ENCODE assay signal across 9 cellular contexts in the genomic region with DNA sequence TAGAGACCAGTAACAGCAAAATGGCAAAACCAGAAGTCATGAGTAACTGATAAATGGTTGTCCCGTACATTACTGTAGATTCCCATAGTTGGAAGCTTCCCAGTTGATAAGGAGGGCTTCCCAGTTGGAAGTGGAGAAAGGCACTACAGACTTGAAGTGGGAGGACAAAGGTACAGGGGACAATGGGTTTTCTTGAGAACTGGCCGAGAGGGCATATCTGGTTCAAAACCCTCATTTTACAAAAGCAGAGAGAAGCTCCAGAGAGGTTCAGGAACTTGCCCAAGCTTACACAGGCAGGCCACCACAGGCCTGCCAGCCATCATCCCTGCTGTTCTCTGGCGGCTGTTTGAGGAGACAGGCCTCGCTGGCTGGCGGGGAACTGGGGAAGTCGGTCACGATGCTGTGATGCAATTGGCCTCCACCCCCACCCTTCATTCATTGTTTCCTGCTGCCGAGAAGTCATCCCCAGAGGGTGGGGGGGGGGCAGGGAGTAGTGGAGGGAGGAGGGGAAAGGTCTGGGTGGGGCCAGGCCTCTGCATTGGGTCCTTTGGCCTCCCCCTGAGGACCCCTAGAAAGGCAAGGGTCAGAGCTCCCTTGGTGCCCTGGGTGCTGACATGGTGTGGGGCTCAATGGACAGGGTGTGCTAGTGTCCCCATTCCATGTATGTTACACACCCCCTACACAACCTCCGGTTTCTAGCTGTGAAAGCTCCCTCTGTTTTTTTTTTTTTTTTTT. TPM values are rescaled to one million over a fixed set of nuclear protein-coding genes. Genes with fewer than 3 reads are reported as not detected.
DNase-seq lines count a peak whose midpoint lies in the region; ATAC-seq, FAIRE-seq and TF ChIP-seq lines count a peak whose summit lies in the region.
"Had no signal": no experiment of that assay in that cellular context is flagged by ENCODE, and none has a peak within 500 bp of the region (broad histone marks: within the 10 kb centered on the region; RNA-seq: fewer than 3 reads in every experiment).

No MANE protein-coding gene starts in this region.

- H3K27me3 ChIP-seq in effector memory CD4-positive, alpha-beta T cell (replicated peaks; ENCODE audit: control insufficient read depth, insufficient read depth, low read length, poor library complexity, severe bottlenecking): no peaks in the 10 kb centered on the region
- H3K27me3 ChIP-seq in mononuclear cell (ENCODE audit: insufficient read depth, low read length): no peaks in the 10 kb centered on the region

- H3K4me3 ChIP-seq in effector memory CD4-positive, alpha-beta T cell (ENCODE audit: insufficient read depth, low read depth, low read length, poor library complexity, severe bottlenecking): peak overlapping the region; percentile 36
- peak overlapping the region; percentile 27 for H3K4me3 ChIP-seq in mononuclear cell (ENCODE audit: low read length)

- H3K36me3 Mint-ChIP-seq in activated CD4-positive, alpha-beta memory T cell treated with anti-CD3 and anti-CD28 coated beads, Interleukin-2, amount 10 ng/mL, durations not matched to agents 7 days and 5 days (ENCODE audit: low read depth): peaks cover 61% of the 10 kb centered on the region

- no peaks in the 10 kb centered on the region for H3K9me3 Mint-ChIP-seq in activated CD4-positive, alpha-beta memory T cell treated with anti-CD3 and anti-CD28 coated beads, Interleukin-2, amount 10 ng/mL, durations not matched to agents 7 days and 5 days

- peaks cover 16% of the 10 kb centered on the region for H3K36me3 ChIP-seq in effector memory CD4-positive, alpha-beta T cell (ENCODE audit: control insufficient read depth, insufficient read depth, low read length)

- no peaks in the 10 kb centered on the region for H3K9me3 ChIP-seq in effector memory CD4-positive, alpha-beta T cell (ENCODE audit: control insufficient read depth, low read length)
- H3K9me3 ChIP-seq in mononuclear cell (ENCODE audit: low read depth, low read length): no peaks in the 10 kb centered on the region

- peak overlapping the region; percentile 86 for H3K27ac ChIP-seq in effector memory CD4-positive, alpha-beta T cell (ENCODE audit: insufficient read depth, low read length, poor library complexity, severe bottlenecking)

- peak; percentile 2 for ATAC-seq in stimulated activated naive CD8-positive, alpha-beta T cell treated with anti-CD3 and anti-CD28 coated beads, Interleukin-15, Interleukin-2, amounts not matched to agents 100 U/mL and 50 U/mL, for 24 hours
- ATAC-seq in GM19023 (IDR thresholded peaks at IDR 0.05; ENCODE audit: unreplicated experiment): no peak
- ATAC-seq: HCT116 had no signal

- no peak for FAIRE-seq in D721Med (lab: Jason Lieb, UNC)

- H3K27ac Mint-ChIP-seq in activated CD4-positive, alpha-beta memory T cell treated with anti-CD3 and anti-CD28 coated beads, Interleukin-2, amount 10 ng/mL, durations not matched to agents 7 days and 5 days: peak overlapping the region; percentile 98

- no peak for TF ChIP-seq CTCF in D721Med (IDR thresholded peaks at IDR 0.05; ENCODE audit: insufficient read depth, missing control alignments)

- H3K27me3 Mint-ChIP-seq in activated CD4-positive, alpha-beta memory T cell treated with anti-CD3 and anti-CD28 coated beads, Interleukin-2, amount 10 ng/mL, durations not matched to agents 7 days and 5 days: no peaks in the 10 kb centered on the region

- CTCF ChIA-PET in activated CD4-positive, alpha-beta memory T cell treated with anti-CD3 and anti-CD28 coated beads, Interleukin-2, amount 10 ng/mL, durations not matched to agents 7 days and 5 days (lab: Charles Lee): interaction anchor here (0.9 to 4.4 kb wide), 9 partner anchors 12 to 147 kb away, joined by 3 to 32 read pairs (median 6); no protein-coding TSS in a partner anchor

- DNase-seq in C1 segment of cervical spinal cord (lab: John Stamatoyannopoulos, UW) (peak in 13 of 14 donors; percentile 17 to 95 (median 74)), Kasumi-1 (lab: John Stamatoyannopoulos, UW) (peak; percentile 94 to 96), D721Med (ENCODE audit: insufficient read length, low spot score) (no peak)
- DNase-seq in activated CD4-positive, alpha-beta memory T cell treated with anti-CD3 and anti-CD28 coated beads, Interleukin-2, amount 10 ng/mL, durations not matched to agents 7 days and 5 days: peak; percentile 83
- DNase-seq in effector memory CD4-positive, alpha-beta T cell: peak; percentile 60 to 70 (median 61)
- peak; percentile 86 for DNase-seq in stimulated activated naive CD8-positive, alpha-beta T cell treated with anti-CD3 and anti-CD28 coated beads, Interleukin-15, Interleukin-2, amounts not matched to agents 100 U/mL and 50 U/mL, for 24 hours

- POLR2A ChIA-PET in activated CD4-positive, alpha-beta memory T cell treated with anti-CD3 and anti-CD28 coated beads, Interleukin-2, amount 10 ng/mL, durations not matched to agents 7 days and 5 days (lab: Charles Lee): interaction anchor here (1.1 to 22.6 kb wide), 17 partner anchors 12 to 483 kb away, joined by 3 to 1335 read pairs (median 8); a partner anchor contains a TSS

- H3K4me3 Mint-ChIP-seq in activated CD4-positive, alpha-beta memory T cell treated with anti-CD3 and anti-CD28 coated beads, Interleukin-2, amount 10 ng/mL, durations not matched to agents 7 days and 5 days: peak overlapping the region; percentile 96

- H3K4me1 Mint-ChIP-seq in activated CD4-positive, alpha-beta memory T cell treated with anti-CD3 and anti-CD28 coated beads, Interleukin-2, amount 10 ng/mL, durations not matched to agents 7 days and 5 days: peaks cover 59% of the 10 kb centered on the region

- H3K4me1 ChIP-seq in effector memory CD4-positive, alpha-beta T cell (ENCODE audit: control insufficient read depth, insufficient read depth, low read length, poor library complexity, severe bottlenecking): peaks cover 61% of the 10 kb centered on the region
- H3K4me1 ChIP-seq in mononuclear cell (ENCODE audit: insufficient read depth, low read length): peaks cover 79% of the 10 kb centered on the region

RNA-seq across cellular contexts. Expression of a gene that starts 3.0 kb away (rescaled TPM):
- 100 to 1,000 TPM; 524 to 546 TPM for total RNA-seq in activated CD4-positive, alpha-beta memory T cell treated with anti-CD3 and anti-CD28 coated beads, Interleukin-2, amount 10 ng/mL, durations not matched to agents 7 days and 5 days
- total RNA-seq in mononuclear cell: 35.3 TPM

RNA-seq across cellular contexts. Expression of a gene that starts 27.9 kb away (rescaled TPM):
- total RNA-seq in activated CD4-positive, alpha-beta memory T cell treated with anti-CD3 and anti-CD28 coated beads, Interleukin-2, amount 10 ng/mL, durations not matched to agents 7 days and 5 days: 10 to 100 TPM; 79.8 to 83.9 TPM
- 19.1 TPM for total RNA-seq in mononuclear cell

RNA-seq across cellular contexts. Expression of a gene that starts 39.9 kb away (rescaled TPM):
- 1 to 10 TPM; 1.4 to 1.9 TPM for total RNA-seq in activated CD4-positive, alpha-beta memory T cell treated with anti-CD3 and anti-CD28 coated beads, Interleukin-2, amount 10 ng/mL, durations not matched to agents 7 days and 5 days
- 1.2 TPM for total RNA-seq in mononuclear cell

Comparison
In these comparisons a context has a peak if more than half of its experiments do, and no peak if none do; other contexts are left out.
1. RNA of a gene that starts 3.0 kb away (total RNA-seq): 524 to 546 TPM in activated CD4-positive, alpha-beta memory T cell treated with anti-CD3 and anti-CD28 coated beads, Interleukin-2, amount 10 ng/mL, durations not matched to agents 7 days and 5 days; 35.3 TPM in mononuclear cell (single experiment); every median in the first group is over 10 times any median in the second.